ENCODE assay signal across 9 cellular contexts in genomic region chr18:8696749-8697211, GRCh38. TPM values are rescaled to one million over a fixed set of nuclear protein-coding genes. Genes with fewer than 3 reads are reported as not detected.
A peak's percentile ranks its signal among the peaks of the same experiment; 100 is the strongest.
DNase-seq lines count a peak whose midpoint lies in the region; ATAC-seq, FAIRE-seq and TF ChIP-seq lines count a peak whose summit lies in the region.
"Had no signal": no experiment of that assay in that cellular context is flagged by ENCODE, and none has a peak within 500 bp of the region (broad histone marks: within the 10 kb centered on the region; RNA-seq: fewer than 3 reads in every experiment).

No MANE protein-coding gene starts in this region.

- H3K4me3 ChIP-seq in foreskin fibroblast (ENCODE audit: low read depth in 1 of 2, low read length in 2 of 2) (no peak overlapping the region), parathyroid adenoma (ENCODE audit: low read depth, low read length) (no peak overlapping the region)
- H3K4me3 ChIP-seq: skin epidermis had no signal

- no peaks in the 10 kb centered on the region for H3K9me3 Mint-ChIP-seq in activated T-helper 17 cell treated with anti-CD3 and anti-CD28 coated beads, Interleukin-2, amount 50 U/mL, for 72 hours

- ATAC-seq in activated T-helper 17 cell treated with anti-CD3 and anti-CD28 coated beads, Interleukin-2, amount 50 U/mL, for 72 hours (replicated peaks): peak; percentile 88

- DNase-seq in SIG-M5 treated with dmso at 0.1 percent for 504 hours (lab: John Stamatoyannopoulos, UW; ENCODE audit: unreplicated experiment): peak; percentile 54
- no peak for DNase-seq in SIG-M5 (lab: John Stamatoyannopoulos, UW)
- DNase-seq in HTR-8/SVneo (ENCODE audit: insufficient read length, low spot score): peak; percentile 70
- peak; percentile 48 for DNase-seq in RPMI7951 (ENCODE audit: low read depth)
- peak; percentile 37 to 82 for DNase-seq in foreskin fibroblast
- peak; percentile 81 for DNase-seq in ureter (ENCODE audit: low spot score)

- peaks cover 8% of the 10 kb centered on the region for H3K4me1 ChIP-seq in parathyroid adenoma

- no peaks in the 10 kb centered on the region for H3K27me3 ChIP-seq in parathyroid adenoma (ENCODE audit: control insufficient read depth, insufficient read depth, low read length)

- no peaks in the 10 kb centered on the region for H3K79me2 ChIP-seq in parathyroid adenoma

- peaks cover 9% of the 10 kb centered on the region for H3K27me3 Mint-ChIP-seq in activated T-helper 17 cell treated with anti-CD3 and anti-CD28 coated beads, Interleukin-2, amount 50 U/mL, for 72 hours

- H3K4me3 Mint-ChIP-seq in activated T-helper 17 cell treated with anti-CD3 and anti-CD28 coated beads, Interleukin-2, amount 50 U/mL, for 72 hours: no peak overlapping the region

- H3K27ac Mint-ChIP-seq in activated T-helper 17 cell treated with anti-CD3 and anti-CD28 coated beads, Interleukin-2, amount 50 U/mL, for 72 hours: no peak overlapping the region

- peak; percentile 95 for TF ChIP-seq CTCF in foreskin fibroblast (IDR thresholded peaks at IDR 0.05; ENCODE audit: low read depth, low read length)
- TF ChIP-seq CTCF in parathyroid adenoma (IDR thresholded peaks at IDR 0.05): peak; percentile 92

- no peaks in the 10 kb centered on the region for H3K36me3 ChIP-seq in parathyroid adenoma (ENCODE audit: control insufficient read depth, insufficient read depth, low read length)

- no peaks in the 10 kb centered on the region for H3K9me3 ChIP-seq in parathyroid adenoma (ENCODE audit: control insufficient read depth, low read length)

- no peaks in the 10 kb centered on the region for H3K36me3 Mint-ChIP-seq in activated T-helper 17 cell treated with anti-CD3 and anti-CD28 coated beads, Interleukin-2, amount 50 U/mL, for 72 hours (ENCODE audit: low read depth)

- H3K27ac ChIP-seq in parathyroid adenoma: no peak overlapping the region
- H3K27ac ChIP-seq: skin epidermis had no signal

- no peak for FAIRE-seq in HTR-8/SVneo (lab: Jason Lieb, UNC)

- no peaks in the 10 kb centered on the region for H3K4me1 Mint-ChIP-seq in activated T-helper 17 cell treated with anti-CD3 and anti-CD28 coated beads, Interleukin-2, amount 50 U/mL, for 72 hours

- peak overlapping the region; percentile 34 for H3K4me2 ChIP-seq in parathyroid adenoma (ENCODE audit: low read length)

- no peak overlapping the region for H2AFZ ChIP-seq in parathyroid adenoma

- H3K9ac ChIP-seq in parathyroid adenoma: no peak overlapping the region

RNA-seq across cellular contexts. Expression of gene MTCL1, which starts 8.6 kb away (rescaled TPM):
- 7.6 and 9.3 TPM in 2 replicates for total RNA-seq in RPMI7951 (2014; rRNA removed; shearing (Covaris generic))
- total RNA-seq in activated T-helper 17 cell treated with anti-CD3 and anti-CD28 coated beads, Interleukin-2, amount 50 U/mL, for 72 hours: under 1 TPM; 0.64 to 0.95 TPM
- total RNA-seq in ureter: 150 TPM

Comparison
In these comparisons a context has a peak if more than half of its experiments do, and no peak if none do; other contexts are left out.
1. RNA of gene MTCL1, which starts 8.6 kb away (total RNA-seq): 150 TPM in ureter (single experiment); 7.6 to 9.3 TPM in RPMI7951 and 0.64 to 0.95 TPM in activated T-helper 17 cell treated with anti-CD3 and anti-CD28 coated beads, Interleukin-2, amount 50 U/mL, for 72 hours; every median in the first group is over 10 times any median in the second.